ENCODE assay signal across 29 cellular contexts in genomic region chr2:2691419-2691818, GRCh38.
"Had no signal": no experiment of that assay in that cellular context is flagged by ENCODE, and none has a peak within 500 bp of the region (broad histone marks: within the 10 kb centered on the region; RNA-seq: fewer than 3 reads in every experiment).

No MANE protein-coding gene starts in this region.

- DNase-seq: naive B cell; naive thymus-derived CD8-positive, alpha-beta T cell; nephron progenitor cell; nucleus accumbens; pancreas; psoas muscle; right cardiac atrium; right lobe of liver; sigmoid colon; small intestine; stimulated activated CD4-positive, alpha-beta T cell treated with anti-CD3 and anti-CD28 coated beads, Interleukin-15, amount 100 ng/mL, for 24 hours; stimulated activated CD4-positive, alpha-beta T cell treated with anti-CD3 and anti-CD28 coated beads, Interleukin-2, amount 100 ng/mL, for 24 hours; stimulated activated CD4-positive, alpha-beta T cell treated with anti-CD3 and anti-CD28 coated beads, Interleukin-2, amount 100 ng/mL, for 48 hours; stimulated activated CD4-positive, alpha-beta T cell treated with anti-CD3 and anti-CD28 coated beads, Interleukin-4, amount 100 ng/mL, for 24 hours; stimulated activated naive B cell treated with anti-CD40 and anti-IgM and Interleukin-4, amounts not matched to agents 10 μg/mL and 1 μg/mL and 100 μg/mL, for 72 hours; stimulated activated naive CD4-positive, alpha-beta T cell treated with Interleukin-2 at 50 U/mL for 16 hours; stomach; thyroid gland; trophoblast cell; upper lobe of left lung; uterus had no signal

- H3K9me3 ChIP-seq: neutrophil, pancreas, psoas muscle, right lobe of liver, sigmoid colon, stomach, thoracic aorta, thyroid gland, tibial nerve, upper lobe of left lung, uterus had no signal

- H3K27ac Mint-ChIP-seq: naive B cell; nephron progenitor cell; neural progenitor cell; progenitor cell of endocrine pancreas; stimulated activated effector memory CD8-positive, alpha-beta T cell treated with anti-CD3 and anti-CD28 coated beads, Interleukin-12 subunit alpha, Interleukin-12 subunit beta, amount 100 ng/mL, for 72 hours; stimulated activated naive B cell treated with anti-CD40 and anti-IgM and Interleukin-4, amounts not matched to agents 10 μg/mL and 1 μg/mL and 100 μg/mL, for 72 hours; stimulated activated naive CD8-positive, alpha-beta T cell treated with anti-CD3 and anti-CD28 coated beads, Interleukin-15, Interleukin-2, amounts not matched to agents 100 ng/mL and 50 ng/mL, for 24 hours had no signal

- H3K27me3 Mint-ChIP-seq: stimulated activated naive CD8-positive, alpha-beta T cell treated with anti-CD3 and anti-CD28 coated beads, Interleukin-15, Interleukin-2, amounts not matched to agents 100 ng/mL and 50 ng/mL, for 24 hours had no signal

- H3K27me3 ChIP-seq: neural progenitor cell, right lobe of liver, thyroid gland, tibial nerve, upper lobe of left lung, uterus had no signal

- FAIRE-seq: pancreas, small intestine had no signal

- H3K4me3 Mint-ChIP-seq: naive B cell; natural killer cell treated with Interleukin-12 subunit alpha and Interleukin-12 subunit beta and Interleukin-15 and Interleukin-18, amount 100 ng/mL, for 72 hours; nephron progenitor cell; neural progenitor cell; stimulated activated effector memory CD8-positive, alpha-beta T cell treated with anti-CD3 and anti-CD28 coated beads, Interleukin-12 subunit alpha, Interleukin-12 subunit beta, amount 100 ng/mL, for 72 hours; stimulated activated naive B cell treated with anti-CD40 and anti-IgM and Interleukin-4, amounts not matched to agents 10 μg/mL and 1 μg/mL and 100 μg/mL, for 72 hours; stimulated activated naive CD8-positive, alpha-beta T cell treated with anti-CD3 and anti-CD28 coated beads, Interleukin-15, Interleukin-2, amounts not matched to agents 100 ng/mL and 50 ng/mL, for 24 hours had no signal

- H3K9me3 Mint-ChIP-seq: naive thymus-derived CD8-positive, alpha-beta T cell; nephron progenitor cell; stimulated activated naive B cell treated with anti-CD40 and anti-IgM and Interleukin-4, amounts not matched to agents 10 μg/mL and 1 μg/mL and 100 μg/mL, for 72 hours; stimulated activated naive CD8-positive, alpha-beta T cell treated with anti-CD3 and anti-CD28 coated beads, Interleukin-15, Interleukin-2, amounts not matched to agents 100 ng/mL and 50 ng/mL, for 24 hours had no signal

- H3K27ac ChIP-seq: neural progenitor cell, neutrophil, pancreas, psoas muscle, right lobe of liver, sigmoid colon, stomach, thoracic aorta, thyroid gland, tibial nerve, upper lobe of left lung, uterus had no signal

- ATAC-seq: naive thymus-derived CD8-positive, alpha-beta T cell; natural killer cell treated with Interleukin-12 subunit alpha and Interleukin-12 subunit beta and Interleukin-15 and Interleukin-18, amount 100 ng/mL, for 72 hours; pancreas; psoas muscle; right cardiac atrium; right lobe of liver; stimulated activated effector memory CD8-positive, alpha-beta T cell treated with anti-CD3 and anti-CD28 coated beads, Interleukin-12 subunit alpha, Interleukin-12 subunit beta, amount 100 ng/mL, for 72 hours; stimulated activated naive B cell treated with anti-CD40 and anti-IgM and Interleukin-4, amounts not matched to agents 10 μg/mL and 1 μg/mL and 100 μg/mL, for 72 hours had no signal

- H3K36me3 Mint-ChIP-seq: naive B cell; naive thymus-derived CD8-positive, alpha-beta T cell; natural killer cell treated with Interleukin-12 subunit alpha and Interleukin-12 subunit beta and Interleukin-15 and Interleukin-18, amount 100 ng/mL, for 72 hours; neural progenitor cell; stimulated activated naive B cell treated with anti-CD40 and anti-IgM and Interleukin-4, amounts not matched to agents 10 μg/mL and 1 μg/mL and 100 μg/mL, for 72 hours had no signal
